In the genomic region with DNA sequence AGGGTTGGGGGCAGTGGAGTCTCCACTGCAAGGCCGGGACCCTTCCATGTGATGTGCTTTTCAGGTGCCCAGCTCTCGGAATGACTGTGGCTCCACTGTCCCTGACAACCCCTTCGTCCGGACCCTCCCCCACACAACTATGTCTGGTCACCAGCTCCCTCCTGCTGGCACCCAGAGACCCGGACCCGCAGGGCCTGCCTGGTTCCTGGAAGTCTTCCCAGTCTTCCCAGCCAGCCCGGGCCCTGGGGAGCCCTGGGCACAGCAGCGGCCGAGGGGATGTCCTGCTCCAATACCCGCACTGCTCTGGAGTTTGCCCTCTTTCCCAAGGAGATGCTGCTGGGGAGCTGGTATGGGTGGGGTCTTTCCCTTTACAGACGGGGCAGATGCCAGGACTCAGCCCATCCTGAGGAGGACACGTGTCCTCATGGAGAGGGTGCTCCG, we compare ENCODE assay signal across 19 cellular contexts.
"Had no signal": no experiment of that assay in that cellular context is flagged by ENCODE, and none has a peak within 500 bp of the region (broad histone marks: within the 10 kb centered on the region; RNA-seq: fewer than 3 reads in every experiment).

No MANE protein-coding gene starts in this region.

- DNase-seq: activated CD4-positive, alpha-beta T cell treated with anti-CD3 and anti-CD28 coated beads, Interleukin-2, amount 10 ng/mL, durations not matched to agents 7 days and 5 days; activated CD8-positive, alpha-beta memory T cell treated with anti-CD3 and anti-CD28 coated beads, Interleukin-2, amount 50 U/mL, for 48 hours; activated CD8-positive, alpha-beta T cell treated with anti-CD3 and anti-CD28 coated beads, Interleukin-2, amount 10 ng/mL, durations not matched to agents 7 days and 5 days; activated effector memory CD4-positive, alpha-beta T cell treated with Interleukin-2 at 50 U/mL for 16 hours; activated naive CD4-positive, alpha-beta T cell treated with anti-CD3 and anti-CD28 coated beads, Interleukin-2, amount 10 ng/mL, durations not matched to agents 7 days and 5 days; activated naive CD8-positive, alpha-beta T cell treated with anti-CD3 and anti-CD28 coated beads, Interleukin-2, amount 50 U/mL, for 24 hours; activated T-cell treated with anti-CD3 and anti-CD28 coated beads, Interleukin-2, amount 50 U/mL, for 48 hours; foreskin melanocyte; glutamatergic neuron; hippocampal formation; nephron progenitor cell; occipital lobe; retina; stimulated activated CD8-positive, alpha-beta memory T cell treated with anti-CD3 and anti-CD28 coated beads, Interleukin-4, amount 100 ng/mL, for 48 hours; stimulated activated naive CD8-positive, alpha-beta T cell treated with anti-CD3 and anti-CD28 coated beads, Interleukin-15, Interleukin-2, amounts not matched to agents 100 U/mL and 50 U/mL, for 24 hours; transverse colon had no signal

- H3K4me3 ChIP-seq: lung, transverse colon had no signal

- FAIRE-seq: islet of Langerhans had no signal

- H3K9me3 ChIP-seq: transverse colon had no signal

- H3K27me3 ChIP-seq: transverse colon had no signal

- H3K36me3 ChIP-seq: transverse colon had no signal

- ATAC-seq: activated CD4-positive, CD25-positive, alpha-beta regulatory T cell treated with anti-CD3 and anti-CD28 coated beads, Interleukin-2, amount 50 U/mL, for 24 hours; activated CD8-positive, alpha-beta T cell treated with anti-CD3 and anti-CD28 coated beads, Interleukin-2, amount 10 ng/mL, durations not matched to agents 7 days and 5 days; activated naive CD8-positive, alpha-beta T cell treated with anti-CD3 and anti-CD28 coated beads, Interleukin-2, amount 50 U/mL, for 24 hours; stimulated activated naive CD8-positive, alpha-beta T cell treated with anti-CD3 and anti-CD28 coated beads, Interleukin-15, Interleukin-2, amounts not matched to agents 100 U/mL and 50 U/mL, for 24 hours had no signal
